Comparison of ENCODE assay signal across 20 cellular contexts in the genomic region with DNA sequence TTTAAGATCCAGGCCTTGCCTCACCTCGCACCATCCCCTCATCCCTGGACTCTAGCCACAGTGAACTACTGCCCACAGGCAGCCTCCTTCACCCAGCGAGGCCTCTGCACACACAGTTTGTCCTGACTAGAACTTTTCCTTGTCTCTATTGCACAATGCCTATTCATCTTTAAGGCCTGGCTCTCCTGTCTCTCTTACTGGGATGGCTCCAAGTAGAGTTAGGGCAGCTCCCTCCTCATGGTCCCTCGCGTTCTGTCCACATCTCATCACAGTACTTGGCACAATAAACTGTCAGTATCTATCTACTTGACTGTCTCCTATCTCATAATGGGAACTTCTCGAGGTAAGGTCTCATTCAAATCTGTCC. TPM values are rescaled to one million over a fixed set of nuclear protein-coding genes. Genes with fewer than 3 reads are reported as not detected.
A peak's percentile ranks its signal among the peaks of the same experiment; 100 is the strongest.
DNase-seq lines count a peak whose midpoint lies in the region; ATAC-seq and TF ChIP-seq lines count a peak whose summit lies in the region.
"Had no signal": no experiment of that assay in that cellular context is flagged by ENCODE, and none has a peak within 500 bp of the region (broad histone marks: within the 10 kb centered on the region; RNA-seq: fewer than 3 reads in every experiment).

No MANE protein-coding gene starts in this region.

- POLR2A ChIA-PET in CD8-positive, alpha-beta T cell (lab: Charles Lee) = interaction anchor here (1.1 to 3.2 kb wide), 4 partner anchors 35 to 61 kb away, joined by 3 to 12 read pairs (median 10); no protein-coding TSS in a partner anchor
- POLR2A ChIA-PET in naive thymus-derived CD4-positive, alpha-beta T cell (lab: Charles Lee) = interaction anchor here (1.0 to 2.7 kb wide), 5 partner anchors 11 to 51 kb away, joined by 3 to 12 read pairs (median 5); a partner anchor contains a TSS

- H3K36me3 ChIP-seq in CD8-positive, alpha-beta T cell (ENCODE audit: insufficient read depth, low read length) = no peaks in the 10 kb centered on the region
- H3K36me3 ChIP-seq in naive thymus-derived CD4-positive, alpha-beta T cell (ENCODE audit: control insufficient read depth in 2 of 3, insufficient read depth in 3 of 3, low read length in 3 of 3) = peaks cover 0 to 35% (median 0%) of the 10 kb centered on the region in 3 experiments
- H3K36me3 ChIP-seq in suprapubic skin = peaks cover 59% of the 10 kb centered on the region

- peaks cover 26% of the 10 kb centered on the region for H3K36me3 Mint-ChIP-seq in activated CD8-positive, alpha-beta memory T cell treated with anti-CD3 and anti-CD28 coated beads, Interleukin-2, amount 10 ng/mL, durations not matched to agents 7 days and 5 days
- peaks cover 73% of the 10 kb centered on the region for H3K36me3 Mint-ChIP-seq in CD8-positive, alpha-beta T cell
- peaks cover 17% of the 10 kb centered on the region for H3K36me3 Mint-ChIP-seq in activated naive CD8-positive, alpha-beta T cell treated with anti-CD3 and anti-CD28 coated beads for 36 hours
- peaks cover 24 to 68% (median 38%) of the 10 kb centered on the region in 5 donors for H3K36me3 Mint-ChIP-seq in naive thymus-derived CD4-positive, alpha-beta T cell

- ATAC-seq in activated CD8-positive, alpha-beta memory T cell treated with anti-CD3 and anti-CD28 coated beads, Interleukin-2, amount 10 ng/mL, durations not matched to agents 7 days and 5 days = peak; percentile 31
- ATAC-seq in CD8-positive, alpha-beta T cell = no peak
- ATAC-seq in naive thymus-derived CD4-positive, alpha-beta T cell = no peak
- no peak for ATAC-seq in GM19397 (IDR thresholded peaks at IDR 0.05; ENCODE audit: unreplicated experiment)

- H3K27me3 ChIP-seq in CD8-positive, alpha-beta T cell (ENCODE audit: insufficient read depth, low read length) = no peaks in the 10 kb centered on the region
- no peaks in the 10 kb centered on the region for H3K27me3 ChIP-seq in naive thymus-derived CD4-positive, alpha-beta T cell (ENCODE audit: control insufficient read depth in 2 of 2, insufficient read depth in 2 of 2, low read length in 2 of 2)
- H3K27me3 ChIP-seq in suprapubic skin = no peaks in the 10 kb centered on the region

- no peak for DNase-seq in activated CD8-positive, alpha-beta memory T cell treated with anti-CD3 and anti-CD28 coated beads, Interleukin-2, amount 10 ng/mL, durations not matched to agents 7 days and 5 days
- no peak for DNase-seq in activated CD8-positive, alpha-beta memory T cell treated with anti-CD3 and anti-CD28 coated beads, Interleukin-2, amount 50 U/mL, for 48 hours
- DNase-seq in CD8-positive, alpha-beta T cell = no peak
- no peak for DNase-seq in activated naive CD8-positive, alpha-beta T cell treated with anti-CD3 and anti-CD28 coated beads for 36 hours
- DNase-seq in naive thymus-derived CD4-positive, alpha-beta T cell = no peak
- DNase-seq in HCEC 1CT = no peak
- no peak for DNase-seq in suprapubic skin (ENCODE audit: low spot score in 2 of 2)
- DNase-seq: activated CD8-positive, alpha-beta memory T cell treated with anti-CD3 and anti-CD28 coated beads for 24 hours; activated gamma-delta T cell; foreskin fibroblast; hypothalamus; Karpas-422; NCI-H1092; NCI-H2029 treated with DMSO at 0.1 percent for 48 hours; psoas muscle; stimulated activated CD4-positive, alpha-beta T cell treated with anti-CD3 and anti-CD28 coated beads, Interleukin-4, amount 100 ng/mL, for 4 hours had no signal

- no peak overlapping the region for H3K4me3 Mint-ChIP-seq in activated CD8-positive, alpha-beta memory T cell treated with anti-CD3 and anti-CD28 coated beads, Interleukin-2, amount 10 ng/mL, durations not matched to agents 7 days and 5 days
- H3K4me3 Mint-ChIP-seq in CD8-positive, alpha-beta T cell = no peak overlapping the region
- H3K4me3 Mint-ChIP-seq in activated naive CD8-positive, alpha-beta T cell treated with anti-CD3 and anti-CD28 coated beads for 36 hours = no peak overlapping the region
- peak overlapping the region in 2 of 10 donors; percentile 6 to 16 for H3K4me3 Mint-ChIP-seq in naive thymus-derived CD4-positive, alpha-beta T cell
- H3K4me3 Mint-ChIP-seq: neural crest cell had no signal

- H3K27ac Mint-ChIP-seq in activated CD8-positive, alpha-beta memory T cell treated with anti-CD3 and anti-CD28 coated beads, Interleukin-2, amount 10 ng/mL, durations not matched to agents 7 days and 5 days = peak overlapping the region; percentile 77
- peak overlapping the region; percentile 60 for H3K27ac Mint-ChIP-seq in CD8-positive, alpha-beta T cell
- H3K27ac Mint-ChIP-seq in activated naive CD8-positive, alpha-beta T cell treated with anti-CD3 and anti-CD28 coated beads for 36 hours = peak overlapping the region; percentile 57
- H3K27ac Mint-ChIP-seq in naive thymus-derived CD4-positive, alpha-beta T cell = peak overlapping the region in 7 of 9 donors; percentile 3 to 91 (median 51)

- H3K4me1 Mint-ChIP-seq in activated CD8-positive, alpha-beta memory T cell treated with anti-CD3 and anti-CD28 coated beads, Interleukin-2, amount 10 ng/mL, durations not matched to agents 7 days and 5 days = peaks cover 30% of the 10 kb centered on the region
- peaks cover 25% of the 10 kb centered on the region for H3K4me1 Mint-ChIP-seq in CD8-positive, alpha-beta T cell (ENCODE audit: low read depth)
- H3K4me1 Mint-ChIP-seq in activated naive CD8-positive, alpha-beta T cell treated with anti-CD3 and anti-CD28 coated beads for 36 hours = peaks cover 23% of the 10 kb centered on the region
- peaks cover 17 to 36% (median 25%) of the 10 kb centered on the region in 7 donors for H3K4me1 Mint-ChIP-seq in naive thymus-derived CD4-positive, alpha-beta T cell
- H3K4me1 Mint-ChIP-seq: neural crest cell had no signal

- H3K9me3 Mint-ChIP-seq in activated CD8-positive, alpha-beta memory T cell treated with anti-CD3 and anti-CD28 coated beads, Interleukin-2, amount 10 ng/mL, durations not matched to agents 7 days and 5 days (ENCODE audit: low read depth) = no peaks in the 10 kb centered on the region
- no peaks in the 10 kb centered on the region for H3K9me3 Mint-ChIP-seq in CD8-positive, alpha-beta T cell
- no peaks in the 10 kb centered on the region for H3K9me3 Mint-ChIP-seq in activated naive CD8-positive, alpha-beta T cell treated with anti-CD3 and anti-CD28 coated beads for 36 hours
- no peaks in the 10 kb centered on the region for H3K9me3 Mint-ChIP-seq in naive thymus-derived CD4-positive, alpha-beta T cell
- H3K9me3 Mint-ChIP-seq: neural crest cell had no signal

- no peak for TF ChIP-seq CTCF in CD8-positive, alpha-beta T cell (IDR thresholded peaks at IDR 0.05)
- TF ChIP-seq CTCF in suprapubic skin (IDR thresholded peaks at IDR 0.05) = no peak

- CTCF ChIA-PET in activated CD8-positive, alpha-beta memory T cell treated with anti-CD3 and anti-CD28 coated beads, Interleukin-2, amount 10 ng/mL, durations not matched to agents 7 days and 5 days (lab: Charles Lee) = interaction anchor here (1.2 to 2.0 kb wide), 2 partner anchors 13 to 26 kb away, joined by 3 to 7 read pairs; no protein-coding TSS in a partner anchor
- CTCF ChIA-PET in CD8-positive, alpha-beta T cell (lab: Charles Lee) = interaction anchor here (0.9 to 3.8 kb wide), 7 partner anchors 31 to 68 kb away, joined by 3 to 47 read pairs (median 6); no protein-coding TSS in a partner anchor
- CTCF ChIA-PET in naive thymus-derived CD4-positive, alpha-beta T cell (lab: Charles Lee) = interaction anchor here (2.3 to 5.8 kb wide), 3 partner anchors 36 to 66 kb away, joined by 13 to 50 read pairs (median 21); no protein-coding TSS in a partner anchor

- intact Hi-C loops in CD8-positive, alpha-beta T cell (cut with DNase I, micrococcal nuclease) = loop anchor here in 1 of 2 experiments (2.0 to 5.0 kb wide), 2 partner anchors 20 to 49 kb away; a partner anchor contains a TSS
- intact Hi-C loops in naive thymus-derived CD4-positive, alpha-beta T cell (cut with micrococcal nuclease) = loop anchor here in 1 of 2 donors (5.0 kb wide), 1 partner anchor 49 kb away; a partner anchor contains a TSS

- H3K27me3 Mint-ChIP-seq in activated CD8-positive, alpha-beta memory T cell treated with anti-CD3 and anti-CD28 coated beads, Interleukin-2, amount 10 ng/mL, durations not matched to agents 7 days and 5 days = no peaks in the 10 kb centered on the region
- no peaks in the 10 kb centered on the region for H3K27me3 Mint-ChIP-seq in CD8-positive, alpha-beta T cell (ENCODE audit: low read depth)
- no peaks in the 10 kb centered on the region for H3K27me3 Mint-ChIP-seq in activated naive CD8-positive, alpha-beta T cell treated with anti-CD3 and anti-CD28 coated beads for 36 hours
- H3K27me3 Mint-ChIP-seq in naive thymus-derived CD4-positive, alpha-beta T cell = no peaks in the 10 kb centered on the region

- no peak overlapping the region for H3K4me3 ChIP-seq in CD8-positive, alpha-beta T cell (ENCODE audit: low read depth, low read length)
- H3K4me3 ChIP-seq in naive thymus-derived CD4-positive, alpha-beta T cell (ENCODE audit: low read length) = no peak overlapping the region
- H3K4me3 ChIP-seq in suprapubic skin = no peak overlapping the region
- H3K4me3 ChIP-seq: coronary artery, psoas muscle had no signal

- no peak for TF ChIP-seq EP300 in suprapubic skin (IDR thresholded peaks at IDR 0.05)

- no peaks in the 10 kb centered on the region for H3K9me3 ChIP-seq in CD8-positive, alpha-beta T cell (ENCODE audit: low read length)
- no peaks in the 10 kb centered on the region for H3K9me3 ChIP-seq in naive thymus-derived CD4-positive, alpha-beta T cell (ENCODE audit: control insufficient read depth in 2 of 3, low read length in 3 of 3)
- no peaks in the 10 kb centered on the region for H3K9me3 ChIP-seq in suprapubic skin
- H3K9me3 ChIP-seq: psoas muscle had no signal

- H3K27ac ChIP-seq in CD8-positive, alpha-beta T cell (ENCODE audit: low read depth, low read length) = no peak overlapping the region
- no peak overlapping the region for H3K27ac ChIP-seq in naive thymus-derived CD4-positive, alpha-beta T cell (ENCODE audit: low read depth, low read length)
- H3K27ac ChIP-seq in suprapubic skin = no peak overlapping the region
- H3K27ac ChIP-seq: C4-2B, coronary artery, psoas muscle had no signal

- WGBS in suprapubic skin = 80% methylated on average over 5 of the region's 5 CpGs

- TF ChIP-seq POLR2A in suprapubic skin (IDR thresholded peaks at IDR 0.05) = no peak

- H3K4me1 ChIP-seq in CD8-positive, alpha-beta T cell (ENCODE audit: insufficient read depth, low read length) = peaks cover 7% of the 10 kb centered on the region
- peaks cover 0 to 7% of the 10 kb centered on the region in 2 donors for H3K4me1 ChIP-seq in naive thymus-derived CD4-positive, alpha-beta T cell (ENCODE audit: control insufficient read depth in 2 of 2, insufficient read depth in 2 of 2, low read length in 2 of 2)
- no peaks in the 10 kb centered on the region for H3K4me1 ChIP-seq in suprapubic skin
- H3K4me1 ChIP-seq: psoas muscle had no signal

RNA-seq across cellular contexts. Expression of a gene that starts 22.4 kb away (rescaled TPM):
- 1 to 10 TPM; 3.3 to 5.2 TPM for total RNA-seq in activated CD8-positive, alpha-beta memory T cell treated with anti-CD3 and anti-CD28 coated beads, Interleukin-2, amount 10 ng/mL, durations not matched to agents 7 days and 5 days
- total RNA-seq in CD8-positive, alpha-beta T cell = 1 to 10 TPM; 1.7 to 2.2 TPM
- 1 to 10 TPM in 1 of 2 experiments, under 1 TPM in 1; 0.89 to 1.1 TPM for total RNA-seq in activated naive CD8-positive, alpha-beta T cell treated with anti-CD3 and anti-CD28 coated beads for 36 hours
- 10 to 100 TPM in 1 of 5 experiments, 1 to 10 TPM in 4; 3.8 to 10.5 (median 6.6) TPM for total RNA-seq in naive thymus-derived CD4-positive, alpha-beta T cell
- polyA plus RNA-seq in naive thymus-derived CD4-positive, alpha-beta T cell = under 1 TPM; 0.41 to 0.97 TPM
- 1 to 10 TPM; 2.3 to 6.6 (median 3.9) TPM for total RNA-seq in suprapubic skin

RNA-seq across cellular contexts. Expression of a gene that starts 48.6 kb away (rescaled TPM):
- 100 to 1,000 TPM; 199 to 288 TPM for total RNA-seq in activated CD8-positive, alpha-beta memory T cell treated with anti-CD3 and anti-CD28 coated beads, Interleukin-2, amount 10 ng/mL, durations not matched to agents 7 days and 5 days
- 100 to 1,000 TPM; 151 to 156 TPM for total RNA-seq in CD8-positive, alpha-beta T cell
- 100 to 1,000 TPM; 180 to 181 TPM for total RNA-seq in activated naive CD8-positive, alpha-beta T cell treated with anti-CD3 and anti-CD28 coated beads for 36 hours
- 100 to 1,000 TPM; 365 to 949 (median 395) TPM for total RNA-seq in naive thymus-derived CD4-positive, alpha-beta T cell
- 1,000 to 10,000 TPM; 1,221 to 1,411 TPM for polyA plus RNA-seq in naive thymus-derived CD4-positive, alpha-beta T cell
- total RNA-seq in suprapubic skin = 10 to 100 TPM in 2 of 4 donors, 1 to 10 TPM in 2; 9.8 to 27.3 (median 12.9) TPM

Comparison
In these comparisons a context has a peak if more than half of its experiments do, and no peak if none do; other contexts are left out.
1. RNA of a gene that starts 48.6 kb away (total RNA-seq): 365 to 949 TPM in naive thymus-derived CD4-positive, alpha-beta T cell, 199 to 288 TPM in activated CD8-positive, alpha-beta memory T cell treated with anti-CD3 and anti-CD28 coated beads, Interleukin-2, amount 10 ng/mL, durations not matched to agents 7 days and 5 days, 180 to 181 TPM in activated naive CD8-positive, alpha-beta T cell treated with anti-CD3 and anti-CD28 coated beads for 36 hours and 151 to 156 TPM in CD8-positive, alpha-beta T cell; 9.8 to 27.3 TPM in suprapubic skin; every median in the first group is over 4 times any median in the second.
2. Peak in every context shown above with its lines, with median percentiles within 50 percentile points of each other: H3K27ac Mint-ChIP-seq.